Comparison of ENCODE assay signal across 8 cellular contexts in genomic region chr10:13371879-13372470, GRCh38. TPM values are rescaled to one million over a fixed set of nuclear protein-coding genes. Genes with fewer than 3 reads are reported as not detected.
A peak's percentile ranks its signal among the peaks of the same experiment; 100 is the strongest.
DNase-seq lines count a peak whose midpoint lies in the region; ATAC-seq and TF ChIP-seq lines count a peak whose summit lies in the region.

No MANE protein-coding gene starts in this region.

- H3K27me3 ChIP-seq in AG04450 (ENCODE audit: control insufficient read depth, insufficient read depth, low read length) (peaks cover 6% of the 10 kb centered on the region), lower lobe of right lung (ENCODE audit: low read depth) (no peaks in the 10 kb centered on the region)

- H3K9me3 ChIP-seq in AG04450 (ENCODE audit: control insufficient read depth, insufficient read depth, low read length) (no peaks in the 10 kb centered on the region), lower lobe of right lung (no peaks in the 10 kb centered on the region)

- DNase-seq in AG04450 (ENCODE audit: low read depth, low spot score) (peak; percentile 56), NCI-H510A (lab: John Stamatoyannopoulos, UW) (peak; percentile 67), dermis microvascular lymphatic vessel endothelial cell (ENCODE audit: low read depth in 2 of 2) (peak; percentile 71 to 80), lower lobe of right lung (peak; percentile 59)
- DNase-seq in activated CD4-positive, alpha-beta T cell treated with anti-CD3 and anti-CD28 coated beads for 24 hours (ENCODE audit: low read depth in 2 of 2), result peak; percentile 38 to 49
- peak; percentile 28 for DNase-seq in stimulated activated CD8-positive, alpha-beta memory T cell treated with anti-CD3 and anti-CD28 coated beads, Interleukin-4, amount 100 ng/mL, for 24 hours (ENCODE audit: low read depth)

- ATAC-seq in GM18511 (IDR thresholded peaks at IDR 0.05; ENCODE audit: unreplicated experiment) (peak; percentile 75), HG03342 (IDR thresholded peaks at IDR 0.05; ENCODE audit: unreplicated experiment) (peak; percentile 83), lower lobe of right lung (peak; percentile 97 to 98)

- POLR2A ChIA-PET in AG04450 (lab: Yijun Ruan, JAX), result interaction anchor here (0.5 to 0.6 kb wide), 2 partner anchors 69 to 156 kb away, joined by 3 read pairs; no protein-coding TSS in a partner anchor

- intact Hi-C loops in lower lobe of right lung (cut with DNase I), result loop anchor here (5.0 kb wide), 1 partner anchor 70 kb away; no protein-coding TSS in a partner anchor

- TF ChIP-seq CTCF in AG04450 (IDR thresholded peaks at IDR 0.05; ENCODE audit: low read depth, low read length), result peak; percentile 97
- TF ChIP-seq CTCF in lower lobe of right lung (IDR thresholded peaks at IDR 0.05), result peak; percentile 92

- no peaks in the 10 kb centered on the region for H3K4me1 ChIP-seq in lower lobe of right lung

- H3K27ac ChIP-seq in AG04450 (ENCODE audit: low read depth, low read length), result no peak overlapping the region
- H3K27ac ChIP-seq in lower lobe of right lung, result no peak overlapping the region

- CTCF ChIA-PET in AG04450 (lab: Charles Lee), result interaction anchor here (0.5 to 4.0 kb wide), 38 partner anchors 9 to 1819 kb away, joined by 3 to 63 read pairs (median 4); partner anchors contain the start of gene PRPF18

- H3K4me3 ChIP-seq in AG04450 (ENCODE audit: low read depth, low read length) (no peak overlapping the region), lower lobe of right lung (no peak overlapping the region)

- no peaks in the 10 kb centered on the region for H3K36me3 ChIP-seq in lower lobe of right lung

RNA-seq across cellular contexts. Expression of gene SEPHS1, which starts 23.9 kb away (rescaled TPM):
- polyA plus RNA-seq in AG04450 (2011; rRNA removed), result 76.2 and 76.9 TPM in 2 replicates
- polyA minus RNA-seq in AG04450 (2011; rRNA and poly(A)+ RNA removed), result 63.2 and 73.7 TPM in 2 replicates
- total RNA-seq in dermis microvascular lymphatic vessel endothelial cell (34.1 and 40.1 TPM in 2 replicates), lower lobe of right lung (35.9 TPM)
